10 cellular contexts compared by ENCODE assay signal in genomic region chr1:26276432-26276838, GRCh38. TPM values are rescaled to one million over a fixed set of nuclear protein-coding genes. Genes with fewer than 3 reads are reported as not detected.
A peak's percentile ranks its signal among the peaks of the same experiment; 100 is the strongest.
DNase-seq lines count a peak whose midpoint lies in the region; ATAC-seq and TF ChIP-seq lines count a peak whose summit lies in the region.
"Had no signal": no experiment of that assay in that cellular context is flagged by ENCODE, and none has a peak within 500 bp of the region (broad histone marks: within the 10 kb centered on the region; RNA-seq: fewer than 3 reads in every experiment).

No MANE protein-coding gene starts in this region.

- no peaks in the 10 kb centered on the region for H3K27me3 ChIP-seq in adipocyte (replicated peaks; ENCODE audit: control insufficient read depth, insufficient read depth, low read length)

- peaks cover 1% of the 10 kb centered on the region for H3K36me3 ChIP-seq in adipocyte (ENCODE audit: control insufficient read depth, insufficient read depth, low read length, severe bottlenecking)

- H3K27me3 Mint-ChIP-seq in activated T-cell treated with anti-CD3 and anti-CD28 coated beads, Interleukin-2, amount 50 U/mL, for 4 hours (ENCODE audit: low read depth), result no peaks in the 10 kb centered on the region
- no peaks in the 10 kb centered on the region for H3K27me3 Mint-ChIP-seq in memory B cell
- H3K27me3 Mint-ChIP-seq in type B pancreatic cell, result no peaks in the 10 kb centered on the region

- DNase-seq in activated T-cell treated with anti-CD3 and anti-CD28 coated beads, Interleukin-2, amount 50 U/mL, for 4 hours, result no peak
- DNase-seq in activated T-cell treated with anti-CD3 and anti-CD28 coated beads, Interleukin-2, amount 50 U/mL, for 1 hour, result no peak
- DNase-seq in adipocyte (ENCODE audit: low read depth), result no peak
- no peak for DNase-seq in memory B cell (ENCODE audit: low spot score in 2 of 2)
- DNase-seq in type B pancreatic cell (ENCODE audit: extremely low spot score, unreplicated experiment), result no peak
- no peak for DNase-seq in SK-N-DZ (ENCODE audit: low spot score)
- DNase-seq in NCI-H1436 (lab: John Stamatoyannopoulos, UW), result no peak
- DNase-seq: DMS153, NCI-H1417 treated with DMSO at 0.1 percent for 48 hours had no signal

- peaks cover 34% of the 10 kb centered on the region for H3K36me3 Mint-ChIP-seq in activated T-cell treated with anti-CD3 and anti-CD28 coated beads, Interleukin-2, amount 50 U/mL, for 4 hours (ENCODE audit: insufficient read depth)
- H3K36me3 Mint-ChIP-seq in memory B cell (peaks cover 13% of the 10 kb centered on the region), type B pancreatic cell (peaks cover 28% of the 10 kb centered on the region)

- peaks cover 58% of the 10 kb centered on the region for H3K4me1 Mint-ChIP-seq in activated T-cell treated with anti-CD3 and anti-CD28 coated beads, Interleukin-2, amount 50 U/mL, for 4 hours (ENCODE audit: low read depth)
- H3K4me1 Mint-ChIP-seq in memory B cell (peaks cover 42% of the 10 kb centered on the region), type B pancreatic cell (ENCODE audit: unreplicated experiment) (peaks cover 41% of the 10 kb centered on the region)

- H3K4me3 ChIP-seq in adipocyte (ENCODE audit: low read length), result no peak overlapping the region

- H3K9me3 Mint-ChIP-seq in activated T-cell treated with anti-CD3 and anti-CD28 coated beads, Interleukin-2, amount 50 U/mL, for 4 hours, result no peaks in the 10 kb centered on the region
- H3K9me3 Mint-ChIP-seq in memory B cell (no peaks in the 10 kb centered on the region), type B pancreatic cell (no peaks in the 10 kb centered on the region)

- peak overlapping the region; percentile 77 for H3K4me3 Mint-ChIP-seq in activated T-cell treated with anti-CD3 and anti-CD28 coated beads, Interleukin-2, amount 50 U/mL, for 4 hours
- H3K4me3 Mint-ChIP-seq in memory B cell (no peak overlapping the region), type B pancreatic cell (no peak overlapping the region)

- H3K27ac Mint-ChIP-seq in memory B cell, result peak overlapping the region; percentile 81
- H3K27ac Mint-ChIP-seq in type B pancreatic cell, result peak overlapping the region; percentile 89

- H3K9ac ChIP-seq in adipocyte (ENCODE audit: low read length), result peak overlapping the region; percentile 93

- no peak for TF ChIP-seq CTCF in type B pancreatic cell (conservative IDR thresholded peaks at IDR 0.05)

- no peaks in the 10 kb centered on the region for H3K9me3 ChIP-seq in adipocyte (ENCODE audit: control insufficient read depth, low read length)

- H3K4me1 ChIP-seq in adipocyte (ENCODE audit: control insufficient read depth, insufficient read depth, low read length), result peaks cover 57% of the 10 kb centered on the region

- no peak for ATAC-seq in activated T-cell treated with anti-CD3 and anti-CD28 coated beads, Interleukin-2, amount 50 U/mL, for 4 hours
- ATAC-seq in memory B cell (ENCODE audit: low read depth), result no peak
- ATAC-seq in GM19397 (IDR thresholded peaks at IDR 0.05; ENCODE audit: unreplicated experiment), result no peak

RNA-seq across cellular contexts. Expression of gene SH3BGRL3, which starts 3.5 kb away (rescaled TPM):
- total RNA-seq in activated T-cell treated with anti-CD3 and anti-CD28 coated beads, Interleukin-2, amount 50 U/mL, for 4 hours, result 100 to 1,000 TPM; 324 to 352 (median 326) TPM
- total RNA-seq in type B pancreatic cell (ENCODE audit: low replicate concordance), result 78.1 and 105 TPM in 2 replicates
- polyA plus RNA-seq in SK-N-DZ (2014; cell fraction: cytosol; rRNA removed), result 9.1 and 15.6 TPM in 2 replicates
- 4.0 and 8.9 TPM in 2 replicates for polyA plus RNA-seq in SK-N-DZ (2014; cell fraction: nucleus; rRNA removed)

RNA-seq across cellular contexts. Expression of gene UBXN11, which starts 30.0 kb away (rescaled TPM):
- total RNA-seq in activated T-cell treated with anti-CD3 and anti-CD28 coated beads, Interleukin-2, amount 50 U/mL, for 4 hours, result 10 to 100 TPM; 17.4 to 21.1 (median 19.9) TPM
- 27.1 and 50.5 TPM in 2 replicates for total RNA-seq in type B pancreatic cell (ENCODE audit: low replicate concordance)
- 4.8 and 5.1 TPM in 2 replicates for polyA plus RNA-seq in SK-N-DZ (2014; cell fraction: cytosol; rRNA removed)
- polyA plus RNA-seq in SK-N-DZ (2014; cell fraction: nucleus; rRNA removed), result 52.0 and 62.5 TPM in 2 replicates

RNA-seq across cellular contexts. Expression of gene CD52, which starts 41.3 kb away (rescaled TPM):
- total RNA-seq in activated T-cell treated with anti-CD3 and anti-CD28 coated beads, Interleukin-2, amount 50 U/mL, for 4 hours, result 10 to 100 TPM; 82.3 to 99.4 (median 93.8) TPM
- 0.75 and 0.93 TPM in 2 replicates for total RNA-seq in type B pancreatic cell (ENCODE audit: low replicate concordance)
- not detected in 2 replicates for polyA plus RNA-seq in SK-N-DZ (2014; cell fraction: cytosol; rRNA removed)
- not detected in 2 replicates for polyA plus RNA-seq in SK-N-DZ (2014; cell fraction: nucleus; rRNA removed)

RNA-seq across cellular contexts. Expression of gene CEP85, which starts 42.4 kb away (rescaled TPM):
- total RNA-seq in activated T-cell treated with anti-CD3 and anti-CD28 coated beads, Interleukin-2, amount 50 U/mL, for 4 hours, result 10 to 100 TPM; 25.5 to 28.7 (median 25.7) TPM
- 15.9 and 26.8 TPM in 2 replicates for total RNA-seq in type B pancreatic cell (ENCODE audit: low replicate concordance)
- 34.0 and 39.5 TPM in 2 replicates for polyA plus RNA-seq in SK-N-DZ (2014; cell fraction: cytosol; rRNA removed)
- 75.2 and 82.4 TPM in 2 replicates for polyA plus RNA-seq in SK-N-DZ (2014; cell fraction: nucleus; rRNA removed)

Comparison
In these comparisons a context has a peak if more than half of its experiments do, and no peak if none do; other contexts are left out.
1. RNA of gene CD52, which starts 41.3 kb away (total RNA-seq): 82.3 to 99.4 TPM in activated T-cell treated with anti-CD3 and anti-CD28 coated beads, Interleukin-2, amount 50 U/mL, for 4 hours; 0.75 to 0.93 TPM in type B pancreatic cell; every median in the first group is over 10 times any median in the second.